8 cellular contexts compared by ENCODE assay signal in genomic region chr4:185011408-185011807, GRCh38. TPM values are rescaled to one million over a fixed set of nuclear protein-coding genes. Genes with fewer than 3 reads are reported as not detected.
DNase-seq lines count a peak whose midpoint lies in the region; ATAC-seq, FAIRE-seq and TF ChIP-seq lines count a peak whose summit lies in the region.

No MANE protein-coding gene starts in this region.

- peaks cover 82% of the 10 kb centered on the region for H3K27me3 Mint-ChIP-seq in Calu3 (ENCODE audit: unreplicated experiment)

- peak; percentile 57 for TF ChIP-seq CTCF in Calu3 (IDR thresholded peaks at IDR 0.05; ENCODE audit: unreplicated experiment)
- TF ChIP-seq CTCF in HCT116 (IDR thresholded peaks at IDR 0.05 in 2 of 3, conservative IDR thresholded peaks at IDR 0.05 in 1 of 3; ENCODE audit: borderline replicate concordance in 1 of 3, insufficient read depth in 1 of 3, low read depth in 2 of 3, low read length in 2 of 3) = peak; percentile 33 to 79 (median 71); a peak in 5 of 6 replicates
- TF ChIP-seq CTCF in WERI-Rb-1 (IDR thresholded peaks at IDR 0.05; ENCODE audit: low read depth, low read length) = peak; percentile 97
- peak; percentile 30 for TF ChIP-seq CTCF in liver (IDR thresholded peaks at IDR 0.05; ENCODE audit: low read depth, low read length, missing input control)

- H3K4me1 ChIP-seq in HCT116 (ENCODE audit: control insufficient read depth in 1 of 2, insufficient read depth in 2 of 2, low read length in 2 of 2) (no peaks in the 10 kb centered on the region), liver (ENCODE audit: control insufficient read depth in 4 of 4, insufficient read depth in 4 of 4, low read length in 3 of 4) (peaks cover 0 to 7% (median 4%) of the 10 kb centered on the region in 4 donors)

- RAD21 ChIA-PET in HCT116 (lab: Charles Lee; ENCODE audit: low non-redundant PET in 1 of 2, low total read pairs in 2 of 2, uncharacterized antibody in 2 of 2, unreplicated experiment in 2 of 2) = no interaction called here

- peak; percentile 90 for ATAC-seq in HCT116
- ATAC-seq in GM18867 (IDR thresholded peaks at IDR 0.05; ENCODE audit: unreplicated experiment) = no peak

- peaks cover 3% of the 10 kb centered on the region for H3K9me3 Mint-ChIP-seq in Calu3 (ENCODE audit: low read depth, unreplicated experiment)

- 40% methylated on average over 8 of the region's 8 CpGs for WGBS in liver

- CTCF ChIA-PET in Calu3 (lab: Charles Lee) (interaction anchor here (0.5 to 1.1 kb wide), 2 partner anchors 266 to 775 kb away, joined by 4 to 6 read pairs; no protein-coding TSS in a partner anchor), HCT116 (lab: Charles Lee) (interaction anchor here (1.0 to 2.2 kb wide), 3 partner anchors 12 to 123 kb away, joined by 3 to 9 read pairs (median 5); no protein-coding TSS in a partner anchor)

- H3K9me3 ChIP-seq in HCT116 (ENCODE audit: control insufficient read depth in 1 of 2, insufficient read depth in 1 of 2, low read depth in 1 of 2, low read length in 2 of 2) (no peaks in the 10 kb centered on the region), WERI-Rb-1 (ENCODE audit: severe bottlenecking) (no peaks in the 10 kb centered on the region), liver (ENCODE audit: control insufficient read depth in 4 of 4, low read length in 3 of 4) (no peaks in the 10 kb centered on the region)

- no peak for TF ChIP-seq POLR2A in HCT116 (IDR thresholded peaks at IDR 0.05; ENCODE audit: borderline replicate concordance, extremely low read depth, insufficient read depth, insufficient read length)

- FAIRE-seq in frontal cortex (lab: Jason Lieb, UNC) = no peak

- BruUV-seq in Calu3 (replicated peaks; lab: Mats Ljungman, UMichigan) (no TSS peak), HCT116 (replicated peaks; lab: Mats Ljungman, UMichigan) (no TSS peak)

- H4K20me1 ChIP-seq in HCT116 (ENCODE audit: insufficient read depth) = no peaks in the 10 kb centered on the region

- POLR2A ChIA-PET in HCT116 (lab: Charles Lee) = no interaction called here

- TF ChIP-seq RAD21 in HCT116 (IDR thresholded peaks at IDR 0.05; ENCODE audit: low read depth) = peak; percentile 45
- TF ChIP-seq RAD21 in liver (IDR thresholded peaks at IDR 0.05) = peak in 1 of 2 donors; percentile 49

- H3K27ac ChIP-seq in HCT116 (ENCODE audit: low read depth, low read length) (no peak overlapping the region), WERI-Rb-1 (no peak overlapping the region), liver (ENCODE audit: low read depth in 1 of 2, low read length in 2 of 2) (no peak overlapping the region)

- no peak overlapping the region for H3K27ac Mint-ChIP-seq in Calu3 (ENCODE audit: unreplicated experiment)

- H2AFZ ChIP-seq in HCT116 (ENCODE audit: low read depth, low read length, poor library complexity, severe bottlenecking) = no peak overlapping the region

- no peaks in the 10 kb centered on the region for H3K79me2 ChIP-seq in HCT116 (ENCODE audit: insufficient read depth, low read length)

- H3K9me2 ChIP-seq in HCT116 (ENCODE audit: insufficient read depth) = no peaks in the 10 kb centered on the region

- no peaks in the 10 kb centered on the region for H3K4me1 Mint-ChIP-seq in Calu3 (ENCODE audit: low read depth, unreplicated experiment)

- H3K4me3 Mint-ChIP-seq in Calu3 (ENCODE audit: low read depth, unreplicated experiment) = no peak overlapping the region

- no peak overlapping the region for H3K4me2 ChIP-seq in HCT116 (ENCODE audit: low read length)

- H3K9ac ChIP-seq in HCT116 (ENCODE audit: low read length) = no peak overlapping the region
- H3K9ac ChIP-seq in liver (ENCODE audit: low read depth in 1 of 2, low read length in 2 of 2) = no peak overlapping the region

- H3K36me3 ChIP-seq in HCT116 (ENCODE audit: control insufficient read depth in 1 of 2, insufficient read depth in 2 of 2, low read length in 2 of 2) (no peaks in the 10 kb centered on the region), WERI-Rb-1 (no peaks in the 10 kb centered on the region), liver (ENCODE audit: control insufficient read depth in 4 of 4, insufficient read depth in 3 of 4, low read depth in 1 of 4, low read length in 3 of 4) (no peaks in the 10 kb centered on the region)

- H3K4me3 ChIP-seq in HCT116 (replicated peaks in 1 of 2; ENCODE audit: low read depth in 1 of 2, low read length in 2 of 2) (no peak overlapping the region), WERI-Rb-1 (ENCODE audit: low read depth, low read length) (no peak overlapping the region), liver (ENCODE audit: low read depth in 1 of 3, low read length in 3 of 3) (no peak overlapping the region)

- H3K27me3 ChIP-seq in HCT116 (ENCODE audit: insufficient read depth, low read length) (no peaks in the 10 kb centered on the region), WERI-Rb-1 (ENCODE audit: insufficient read depth, low read depth, severe bottlenecking) (peaks cover 6% of the 10 kb centered on the region), liver (ENCODE audit: control insufficient read depth in 4 of 4, insufficient read depth in 4 of 4, low read length in 3 of 4) (peaks cover 2 to 11% (median 7%) of the 10 kb centered on the region in 4 donors)

- intact Hi-C loops in Calu3 (cut with micrococcal nuclease; ENCODE audit: unreplicated experiment) (no loop called here), HCT116 (cut with micrococcal nuclease) (no loop called here)

- DNase-seq in Calu3 (peak; percentile 61), HCT116 (ENCODE audit: low read depth, low spot score) (peak; percentile 4), WERI-Rb-1 (peak; percentile 75), frontal cortex (ENCODE audit: low spot score in 2 of 2) (no peak), NCI-H187 treated with DMSO at 0.1 percent for 48 hours (lab: John Stamatoyannopoulos, UW) (no peak)
- no peak for DNase-seq in central memory CD4-positive, alpha-beta T cell

- no peaks in the 10 kb centered on the region for H3K36me3 Mint-ChIP-seq in Calu3 (ENCODE audit: insufficient read depth, unreplicated experiment)

TF ChIP-seq in HCT116, 20 proteins besides CTCF, POLR2A, EP300 and RAD21 (continues in another document):
- TF ChIP-seq EZH2 (IDR thresholded peaks at IDR 0.05) (no peak), SP1 (IDR thresholded peaks at IDR 0.05; ENCODE audit: low read depth) (no peak), EZH2phosphoT487 (IDR thresholded peaks at IDR 0.05; ENCODE audit: borderline replicate concordance) (no peak), CEBPB (IDR thresholded peaks at IDR 0.05; ENCODE audit: low read depth) (no peak), ELF1 (IDR thresholded peaks at IDR 0.05; ENCODE audit: borderline replicate concordance, low read depth) (no peak), POLR2AphosphoS5 (IDR thresholded peaks at IDR 0.05; ENCODE audit: low read depth, low read length) (no peak), JUND (IDR thresholded peaks at IDR 0.05) (no peak), SRF (IDR thresholded peaks at IDR 0.05; ENCODE audit: low read depth) (no peak), ATF3 (IDR thresholded peaks at IDR 0.05) (no peak), CBX3 (IDR thresholded peaks at IDR 0.05; ENCODE audit: low read depth) (no peak), ZNF274 (IDR thresholded peaks at IDR 0.05; ENCODE audit: low read depth, low read length) (no peak), MAX (IDR thresholded peaks at IDR 0.05) (no peak), SIN3A (IDR thresholded peaks at IDR 0.05; ENCODE audit: low read depth) (no peak), EGR1 (IDR thresholded peaks at IDR 0.05; ENCODE audit: low read depth) (no peak), TCF7L2 (IDR thresholded peaks at IDR 0.05; ENCODE audit: borderline replicate concordance, extremely low read depth, insufficient read depth, insufficient read length) (no peak), YY1 (IDR thresholded peaks at IDR 0.05; ENCODE audit: extremely low read depth, insufficient replicate concordance, low read depth, low read length) (no peak)

TF ChIP-seq in liver, 16 proteins besides CTCF, POLR2A, EP300 and RAD21:
- no peak for TF ChIP-seq GABPA (IDR thresholded peaks at IDR 0.05 in 1 of 2, conservative IDR thresholded peaks at IDR 0.05 in 1 of 2)
- TF ChIP-seq MAX (IDR thresholded peaks at IDR 0.05) = no peak
- TF ChIP-seq ATF3 (IDR thresholded peaks at IDR 0.05) = no peak
- TF ChIP-seq, protein P1, sequence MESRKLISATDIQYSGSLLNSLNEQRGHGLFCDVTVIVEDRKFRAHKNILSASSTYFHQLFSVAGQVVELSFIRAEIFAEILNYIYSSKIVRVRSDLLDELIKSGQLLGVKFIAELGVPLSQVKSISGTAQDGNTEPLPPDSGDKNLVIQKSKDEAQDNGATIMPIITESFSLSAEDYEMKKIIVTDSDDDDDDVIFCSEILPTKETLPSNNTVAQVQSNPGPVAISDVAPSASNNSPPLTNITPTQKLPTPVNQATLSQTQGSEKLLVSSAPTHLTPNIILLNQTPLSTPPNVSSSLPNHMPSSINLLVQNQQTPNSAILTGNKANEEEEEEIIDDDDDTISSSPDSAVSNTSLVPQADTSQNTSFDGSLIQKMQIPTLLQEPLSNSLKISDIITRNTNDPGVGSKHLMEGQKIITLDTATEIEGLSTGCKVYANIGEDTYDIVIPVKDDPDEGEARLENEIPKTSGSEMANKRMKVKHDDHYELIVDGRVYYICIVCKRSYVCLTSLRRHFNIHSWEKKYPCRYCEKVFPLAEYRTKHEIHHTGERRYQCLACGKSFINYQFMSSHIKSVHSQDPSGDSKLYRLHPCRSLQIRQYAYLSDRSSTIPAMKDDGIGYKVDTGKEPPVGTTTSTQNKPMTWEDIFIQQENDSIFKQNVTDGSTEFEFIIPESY (IDR thresholded peaks at IDR 0.05) = no peak
- TF ChIP-seq HNF4A (conservative IDR thresholded peaks at IDR 0.05) = no peak
- TF ChIP-seq TAF1 (conservative IDR thresholded peaks at IDR 0.05) = no peak
- TF ChIP-seq EGR1 (IDR thresholded peaks at IDR 0.05; ENCODE audit: low read depth in 2 of 2) = no peak
- no peak for TF ChIP-seq RXRA (IDR thresholded peaks at IDR 0.05)
- no peak for TF ChIP-seq FOXA1 (IDR thresholded peaks at IDR 0.05)

RNA-seq across cellular contexts. Expression of gene HELT, which starts 6.9 kb away (rescaled TPM):
- total RNA-seq in Calu3 (2022) = not detected in 2 replicates
- total RNA-seq in HCT116 (2021; ENCODE audit: unreplicated experiment) = not detected
- polyA plus RNA-seq in HCT116 (2012) = not detected in 2 replicates
- not detected for total RNA-seq in liver
- not detected for polyA plus RNA-seq in liver
- total RNA-seq in frontal cortex = not detected

Comparison
In these comparisons a context has a peak if more than half of its experiments do, and no peak if none do; other contexts are left out.
1. DNase-seq: peak in Calu3 (single experiment), HCT116 (single experiment) and WERI-Rb-1 (single experiment); none in frontal cortex (0 of 2), central memory CD4-positive, alpha-beta T cell (single experiment) and NCI-H187 treated with DMSO at 0.1 percent for 48 hours (single experiment).
2. CTCF ChIP-seq: peak in every context shown above with its lines; median percentile 97 in WERI-Rb-1; 71 in HCT116; 57 in Calu3; 30 in liver.